ENCODE assay signal across 17 cellular contexts in genomic region chr10:51937313-51937712, GRCh38.
DNase-seq lines count a peak whose midpoint lies in the region; ATAC-seq and TF ChIP-seq lines count a peak whose summit lies in the region.
"Had no signal": no experiment of that assay in that cellular context is flagged by ENCODE, and none has a peak within 500 bp of the region (broad histone marks: within the 10 kb centered on the region; RNA-seq: fewer than 3 reads in every experiment).

No MANE protein-coding gene starts in this region.

- TF ChIP-seq CTCF in HFFc6 (IDR thresholded peaks at IDR 0.05) (no peak), coronary artery (IDR thresholded peaks at IDR 0.05) (no peak), left lung (IDR thresholded peaks at IDR 0.05) (no peak), thyroid gland (IDR thresholded peaks at IDR 0.05) (no peak)

- no peaks in the 10 kb centered on the region for H3K36me3 Mint-ChIP-seq in HFFc6 (ENCODE audit: low read depth)
- H3K36me3 Mint-ChIP-seq in activated T-helper 1 cell treated with anti-CD3 and anti-CD28 coated beads, Interleukin-12 subunit alpha, Interleukin-12 subunit beta, Interleukin-2, Interleukin-4 antibody, amounts not matched to agents 30 ng/mL and 10 ng/mL and 1 ng/mL, durations not matched to agents 14 hours and 24 hours and 36 hours (ENCODE audit: low read depth) = no peaks in the 10 kb centered on the region
- H3K36me3 Mint-ChIP-seq: naive thymus-derived CD8-positive, alpha-beta T cell had no signal

- no peaks in the 10 kb centered on the region for H3K27me3 Mint-ChIP-seq in HFFc6 (ENCODE audit: insufficient read depth)
- peaks cover 23% of the 10 kb centered on the region for H3K27me3 Mint-ChIP-seq in activated T-helper 1 cell treated with anti-CD3 and anti-CD28 coated beads, Interleukin-12 subunit alpha, Interleukin-12 subunit beta, Interleukin-2, Interleukin-4 antibody, amounts not matched to agents 30 ng/mL and 10 ng/mL and 1 ng/mL, durations not matched to agents 14 hours and 24 hours and 36 hours (ENCODE audit: insufficient read depth)

- peak overlapping the region; percentile 42 to 75 for H3K27ac ChIP-seq in coronary artery
- peak overlapping the region; percentile 20 to 65 for H3K27ac ChIP-seq in left lung
- peak overlapping the region in 1 of 2 donors; percentile 22 for H3K27ac ChIP-seq in aorta (ENCODE audit: low read depth in 1 of 2, low read length in 2 of 2)
- H3K27ac ChIP-seq in thyroid gland = no peak overlapping the region
- H3K27ac ChIP-seq: colonic mucosa had no signal

- ATAC-seq in left lung = peak; percentile 10
- ATAC-seq in aorta (ENCODE audit: low FRiP score) = no peak
- ATAC-seq: naive thymus-derived CD8-positive, alpha-beta T cell had no signal

- H3K9me3 ChIP-seq in left lung = peaks cover 0 to 2% of the 10 kb centered on the region in 2 donors
- no peaks in the 10 kb centered on the region for H3K9me3 ChIP-seq in aorta (ENCODE audit: control insufficient read depth, low read length)
- H3K9me3 ChIP-seq in thyroid gland = no peaks in the 10 kb centered on the region
- H3K9me3 ChIP-seq: colonic mucosa had no signal

- H3K4me1 Mint-ChIP-seq in HFFc6 (ENCODE audit: low read depth) = peaks cover 17% of the 10 kb centered on the region
- no peaks in the 10 kb centered on the region for H3K4me1 Mint-ChIP-seq in activated T-helper 1 cell treated with anti-CD3 and anti-CD28 coated beads, Interleukin-12 subunit alpha, Interleukin-12 subunit beta, Interleukin-2, Interleukin-4 antibody, amounts not matched to agents 30 ng/mL and 10 ng/mL and 1 ng/mL, durations not matched to agents 14 hours and 24 hours and 36 hours (ENCODE audit: low read depth)
- H3K4me1 Mint-ChIP-seq: naive thymus-derived CD8-positive, alpha-beta T cell had no signal

- WGBS in aorta, 2 donors = 4 to 6% methylated on average over 2 of the region's 2 CpGs
- WGBS in thyroid gland, 2 donors = 78 to 84% methylated on average over 2 of the region's 2 CpGs

- H3K4me1 ChIP-seq in left lung (peaks cover 0 to 5% of the 10 kb centered on the region in 2 donors), aorta (ENCODE audit: control insufficient read depth in 1 of 2, insufficient read depth in 2 of 2, low read length in 2 of 2) (peaks cover 2 to 5% of the 10 kb centered on the region in 2 donors), thyroid gland (no peaks in the 10 kb centered on the region)
- H3K4me1 ChIP-seq: colonic mucosa had no signal

- intact Hi-C loops in left lung (cut with DNase I) (no loop called here), aorta (cut with DNase I) (no loop called here), thyroid gland (cut with DNase I) (no loop called here)
- intact Hi-C loops in activated T-helper 1 cell treated with anti-CD3 and anti-CD28 coated beads, Interleukin-12 subunit alpha, Interleukin-12 subunit beta, Interleukin-2, Interleukin-4 antibody, amounts not matched to agents 30 ng/mL and 10 ng/mL and 1 ng/mL, durations not matched to agents 14 hours and 24 hours and 36 hours (cut with micrococcal nuclease) = no loop called here

- H3K36me3 ChIP-seq in left lung (no peaks in the 10 kb centered on the region), aorta (ENCODE audit: control insufficient read depth in 1 of 2, insufficient read depth in 2 of 2, low read length in 1 of 2) (no peaks in the 10 kb centered on the region), thyroid gland (no peaks in the 10 kb centered on the region)
- H3K36me3 ChIP-seq: colonic mucosa had no signal

- H3K27me3 ChIP-seq in left lung = no peaks in the 10 kb centered on the region
- no peaks in the 10 kb centered on the region for H3K27me3 ChIP-seq in aorta (ENCODE audit: control insufficient read depth in 1 of 2, insufficient read depth in 2 of 2, low read length in 1 of 2)
- H3K27me3 ChIP-seq in thyroid gland = no peaks in the 10 kb centered on the region
- H3K27me3 ChIP-seq: colonic mucosa had no signal

- no peak for TF ChIP-seq POLR2A in thyroid gland (IDR thresholded peaks at IDR 0.05)

- H3K4me3 ChIP-seq in coronary artery (peak overlapping the region; percentile 55), left lung (no peak overlapping the region), aorta (ENCODE audit: low read length in 2 of 2) (peak overlapping the region; percentile 15 to 59), thyroid gland (replicated peaks in 1 of 3) (no peak overlapping the region)
- H3K4me3 ChIP-seq: colonic mucosa had no signal

- no peaks in the 10 kb centered on the region for H3K9me3 Mint-ChIP-seq in HFFc6
- no peaks in the 10 kb centered on the region for H3K9me3 Mint-ChIP-seq in activated T-helper 1 cell treated with anti-CD3 and anti-CD28 coated beads, Interleukin-12 subunit alpha, Interleukin-12 subunit beta, Interleukin-2, Interleukin-4 antibody, amounts not matched to agents 30 ng/mL and 10 ng/mL and 1 ng/mL, durations not matched to agents 14 hours and 24 hours and 36 hours
- H3K9me3 Mint-ChIP-seq: activated T-helper 2 cell treated with anti-CD3 and anti-CD28 coated beads, Interferon-gamma antibody, Interleukin-2, Interleukin-4, amounts not matched to agents 10 μg/mL and 5 μg/mL and 100 μg/mL, durations not matched to agents 14 hours and 24 hours and 36 hours had no signal

- DNase-seq in HFFc6 (no peak), coronary artery (ENCODE audit: low spot score) (no peak), left lung (no peak), aorta (no peak), thyroid gland (no peak), H4 (ENCODE audit: low spot score) (no peak)
- DNase-seq in activated T-helper 1 cell treated with anti-CD3 and anti-CD28 coated beads, Interleukin-12 subunit alpha, Interleukin-12 subunit beta, Interleukin-2, Interleukin-4 antibody, amounts not matched to agents 30 ng/mL and 10 ng/mL and 1 ng/mL, durations not matched to agents 14 hours and 24 hours and 36 hours (ENCODE audit: low spot score) = no peak
- DNase-seq: activated CD4-positive, alpha-beta T cell treated with anti-CD3 and anti-CD28 coated beads for 1 hour; amygdala; colonic mucosa; head of caudate nucleus; naive thymus-derived CD8-positive, alpha-beta T cell; NCI-H146; small intestine; stimulated activated CD4-positive, alpha-beta T cell treated with anti-CD3 and anti-CD28 coated beads, Interleukin-4, amount 100 ng/mL, for 24 hours; substantia nigra had no signal

- peak overlapping the region; percentile 44 for H3K27ac Mint-ChIP-seq in HFFc6
- H3K27ac Mint-ChIP-seq in activated T-helper 1 cell treated with anti-CD3 and anti-CD28 coated beads, Interleukin-12 subunit alpha, Interleukin-12 subunit beta, Interleukin-2, Interleukin-4 antibody, amounts not matched to agents 30 ng/mL and 10 ng/mL and 1 ng/mL, durations not matched to agents 14 hours and 24 hours and 36 hours = no peak overlapping the region
- H3K27ac Mint-ChIP-seq: activated T-helper 2 cell treated with anti-CD3 and anti-CD28 coated beads, Interferon-gamma antibody, Interleukin-2, Interleukin-4, amounts not matched to agents 10 μg/mL and 5 μg/mL and 100 μg/mL, durations not matched to agents 14 hours and 24 hours and 36 hours; naive thymus-derived CD8-positive, alpha-beta T cell had no signal

- peak overlapping the region; percentile 74 for H3K4me3 Mint-ChIP-seq in HFFc6
- no peak overlapping the region for H3K4me3 Mint-ChIP-seq in activated T-helper 1 cell treated with anti-CD3 and anti-CD28 coated beads, Interleukin-12 subunit alpha, Interleukin-12 subunit beta, Interleukin-2, Interleukin-4 antibody, amounts not matched to agents 30 ng/mL and 10 ng/mL and 1 ng/mL, durations not matched to agents 14 hours and 24 hours and 36 hours
- H3K4me3 Mint-ChIP-seq: naive thymus-derived CD8-positive, alpha-beta T cell had no signal

Comparison
In these comparisons a context has a peak if more than half of its experiments do, and no peak if none do; other contexts are left out.
1. H3K27ac ChIP-seq: peak in coronary artery (2 of 2) and left lung (2 of 2); none in thyroid gland (0 of 3).
2. H3K4me3 ChIP-seq: peak in coronary artery (single experiment) and aorta (2 of 2); none in left lung (0 of 2) and thyroid gland (0 of 3).